ENCODE assay signal across 15 cellular contexts in genomic region chr1:245396615-245397014, GRCh38.
DNase-seq lines count a peak whose midpoint lies in the region; FAIRE-seq and TF ChIP-seq lines count a peak whose summit lies in the region.
"Had no signal": no experiment of that assay in that cellular context is flagged by ENCODE, and none has a peak within 500 bp of the region (broad histone marks: within the 10 kb centered on the region; RNA-seq: fewer than 3 reads in every experiment).

No MANE protein-coding gene starts in this region.

- H3K4me3 ChIP-seq in bronchial epithelial cell (ENCODE audit: low read depth, low read length) (no peak overlapping the region), osteoblast (ENCODE audit: insufficient read depth, low read length) (no peak overlapping the region), tibial artery (no peak overlapping the region)
- H3K4me3 ChIP-seq: BLaER1 treated with 17β-estradiol and CSF1 and Interleukin-3, amounts not matched to agents 10 nM and 100 nM; PC-9 had no signal

- no peaks in the 10 kb centered on the region for H4K20me1 ChIP-seq in osteoblast (ENCODE audit: insufficient read depth, low read length)
- H4K20me1 ChIP-seq: BLaER1 treated with 17β-estradiol and CSF1 and Interleukin-3, amounts not matched to agents 10 nM and 100 nM had no signal

- H2AFZ ChIP-seq in osteoblast (ENCODE audit: low read length), result no peak overlapping the region
- H2AFZ ChIP-seq: PC-9 had no signal

- H3K4me2 ChIP-seq in osteoblast (ENCODE audit: insufficient read depth, low read length), result no peak overlapping the region
- H3K4me2 ChIP-seq: BLaER1 treated with 17β-estradiol and CSF1 and Interleukin-3, amounts not matched to agents 10 nM and 100 nM; PC-9 had no signal

- no peak for FAIRE-seq in bronchial epithelial cell (lab: Jason Lieb, UNC)

- no peaks in the 10 kb centered on the region for H3K36me3 ChIP-seq in bronchial epithelial cell (ENCODE audit: control insufficient read depth, insufficient read depth, low read length)
- H3K36me3 ChIP-seq in osteoblast (ENCODE audit: insufficient read depth, low read length), result no peaks in the 10 kb centered on the region
- no peaks in the 10 kb centered on the region for H3K36me3 ChIP-seq in tibial artery
- H3K36me3 ChIP-seq: BLaER1 treated with 17β-estradiol and CSF1 and Interleukin-3, amounts not matched to agents 10 nM and 100 nM had no signal

- H3K4me1 ChIP-seq in osteoblast (ENCODE audit: insufficient read depth, low read length), result no peaks in the 10 kb centered on the region
- H3K4me1 ChIP-seq in tibial artery, result no peaks in the 10 kb centered on the region
- H3K4me1 ChIP-seq: BLaER1 treated with 17β-estradiol and CSF1 and Interleukin-3, amounts not matched to agents 10 nM and 100 nM had no signal

- intact Hi-C loops in tibial artery (cut with DNase I; ENCODE audit: low total_unique reads), result no loop called here

- TF ChIP-seq CTCF in bronchial epithelial cell (IDR thresholded peaks at IDR 0.05; ENCODE audit: insufficient read depth, low read length, severe bottlenecking), result no peak
- TF ChIP-seq CTCF in osteoblast (IDR thresholded peaks at IDR 0.05; ENCODE audit: extremely low read depth, low read depth, low read length), result no peak
- no peak for TF ChIP-seq CTCF in tibial artery (IDR thresholded peaks at IDR 0.05)

- H3K27me3 ChIP-seq in bronchial epithelial cell (ENCODE audit: control insufficient read depth, insufficient read depth, low read length) (no peaks in the 10 kb centered on the region), osteoblast (ENCODE audit: insufficient read depth, low read length) (no peaks in the 10 kb centered on the region), tibial artery (no peaks in the 10 kb centered on the region)
- H3K27me3 ChIP-seq: BLaER1 treated with 17β-estradiol and CSF1 and Interleukin-3, amounts not matched to agents 10 nM and 100 nM had no signal

- no peaks in the 10 kb centered on the region for H3K79me2 ChIP-seq in osteoblast (ENCODE audit: insufficient read depth, low read length)

- DNase-seq in GM03348 (ENCODE audit: low spot score) (peak; percentile 59), RPMI7951 (ENCODE audit: low read depth) (peak; percentile 35), bronchial epithelial cell (ENCODE audit: low read depth) (peak; percentile 13), osteoblast (ENCODE audit: insufficient read length, low spot score, missing footprints) (peak; percentile 62), NCI-H1694 (lab: John Stamatoyannopoulos, UW) (no peak), T1000 (lab: John Stamatoyannopoulos, UW) (no peak), tibial artery (no peak)
- DNase-seq: Calu3; CD8-positive, alpha-beta memory T cell; GDM1; Karpas-422; NCI-H187; NCI-H69; PC-9 had no signal

- no peak overlapping the region for H3K27ac ChIP-seq in osteoblast (ENCODE audit: low read depth, low read length)
- H3K27ac ChIP-seq in tibial artery, result no peak overlapping the region
- H3K27ac ChIP-seq: BLaER1 treated with 17β-estradiol and CSF1 and Interleukin-3, amounts not matched to agents 10 nM and 100 nM; PC-9 had no signal

- H3K9me3 ChIP-seq in osteoblast (ENCODE audit: low read depth, low read length) (no peaks in the 10 kb centered on the region), tibial artery (no peaks in the 10 kb centered on the region)

Comparison
In these comparisons a context has a peak if more than half of its experiments do, and no peak if none do; other contexts are left out.
1. DNase-seq: peak in GM03348 (single experiment), RPMI7951 (single experiment), bronchial epithelial cell (single experiment) and osteoblast (single experiment); none in NCI-H1694 (single experiment), T1000 (single experiment) and tibial artery (0 of 2).